ENCODE assay signal across 12 cellular contexts in genomic region chr4:154928640-154929257, GRCh38.
DNase-seq lines count a peak whose midpoint lies in the region; ATAC-seq, FAIRE-seq and TF ChIP-seq lines count a peak whose summit lies in the region.
"Had no signal": no experiment of that assay in that cellular context is flagged by ENCODE, and none has a peak within 500 bp of the region (broad histone marks: within the 10 kb centered on the region; RNA-seq: fewer than 3 reads in every experiment).

No MANE protein-coding gene starts in this region.

- no peaks in the 10 kb centered on the region for H3K36me3 Mint-ChIP-seq in nephron progenitor cell (ENCODE audit: low read depth)
- no peaks in the 10 kb centered on the region for H3K36me3 Mint-ChIP-seq in activated naive CD4-positive, alpha-beta T cell treated with anti-CD3 and anti-CD28 coated beads, Interleukin-2, amount 10 ng/mL, durations not matched to agents 7 days and 5 days
- H3K36me3 Mint-ChIP-seq in activated CD4-positive, alpha-beta memory T cell treated with anti-CD3 and anti-CD28 coated beads for 36 hours = no peaks in the 10 kb centered on the region
- H3K36me3 Mint-ChIP-seq: activated CD8-positive, alpha-beta memory T cell treated with anti-CD3 and anti-CD28 coated beads, Interleukin-2, amount 10 ng/mL, durations not matched to agents 7 days and 5 days had no signal

- peaks cover 21% of the 10 kb centered on the region for H3K9me3 Mint-ChIP-seq in nephron progenitor cell
- peaks cover 6% of the 10 kb centered on the region for H3K9me3 Mint-ChIP-seq in activated naive CD4-positive, alpha-beta T cell treated with anti-CD3 and anti-CD28 coated beads, Interleukin-2, amount 10 ng/mL, durations not matched to agents 7 days and 5 days
- H3K9me3 Mint-ChIP-seq in activated CD4-positive, alpha-beta memory T cell treated with anti-CD3 and anti-CD28 coated beads for 36 hours = peaks cover 23% of the 10 kb centered on the region

- no peak overlapping the region for H3K4me3 Mint-ChIP-seq in nephron progenitor cell
- no peak overlapping the region for H3K4me3 Mint-ChIP-seq in activated naive CD4-positive, alpha-beta T cell treated with anti-CD3 and anti-CD28 coated beads, Interleukin-2, amount 10 ng/mL, durations not matched to agents 7 days and 5 days
- H3K4me3 Mint-ChIP-seq in activated CD4-positive, alpha-beta memory T cell treated with anti-CD3 and anti-CD28 coated beads for 36 hours = no peak overlapping the region
- H3K4me3 Mint-ChIP-seq: activated CD8-positive, alpha-beta memory T cell treated with anti-CD3 and anti-CD28 coated beads, Interleukin-2, amount 10 ng/mL, durations not matched to agents 7 days and 5 days had no signal

- no peak overlapping the region for H3K4me3 ChIP-seq in dorsolateral prefrontal cortex
- H3K4me3 ChIP-seq: thoracic aorta had no signal

- H3K27ac Mint-ChIP-seq in nephron progenitor cell = no peak overlapping the region
- no peak overlapping the region for H3K27ac Mint-ChIP-seq in activated naive CD4-positive, alpha-beta T cell treated with anti-CD3 and anti-CD28 coated beads, Interleukin-2, amount 10 ng/mL, durations not matched to agents 7 days and 5 days
- H3K27ac Mint-ChIP-seq in activated CD4-positive, alpha-beta memory T cell treated with anti-CD3 and anti-CD28 coated beads for 36 hours = no peak overlapping the region
- H3K27ac Mint-ChIP-seq: activated CD8-positive, alpha-beta memory T cell treated with anti-CD3 and anti-CD28 coated beads, Interleukin-2, amount 10 ng/mL, durations not matched to agents 7 days and 5 days had no signal

- FAIRE-seq in D721Med (lab: Jason Lieb, UNC) = no peak

- DNase-seq in D721Med (ENCODE audit: insufficient read length, low spot score) = no peak
- DNase-seq in M059J (ENCODE audit: low read depth) = peak; percentile 5
- no peak for DNase-seq in dorsolateral prefrontal cortex
- DNase-seq in nephron progenitor cell = no peak
- DNase-seq in activated naive CD4-positive, alpha-beta T cell treated with anti-CD3 and anti-CD28 coated beads, Interleukin-2, amount 10 ng/mL, durations not matched to agents 7 days and 5 days = no peak
- DNase-seq in activated naive CD4-positive, alpha-beta T cell (lab: John Stamatoyannopoulos, UW) = no peak
- no peak for DNase-seq in activated CD4-positive, alpha-beta memory T cell treated with anti-CD3 and anti-CD28 coated beads for 36 hours
- DNase-seq: activated CD8-positive, alpha-beta memory T cell treated with anti-CD3 and anti-CD28 coated beads, Interleukin-2, amount 10 ng/mL, durations not matched to agents 7 days and 5 days; NCI-H2171 treated with DMSO at 0.1 percent for 48 hours had no signal

- POLR2A ChIA-PET in activated CD4-positive, alpha-beta memory T cell treated with anti-CD3 and anti-CD28 coated beads for 36 hours (lab: Charles Lee) = no interaction called here

- no peaks in the 10 kb centered on the region for H3K27me3 ChIP-seq in dorsolateral prefrontal cortex

- no peak for ATAC-seq in GM19035 (IDR thresholded peaks at IDR 0.05; ENCODE audit: unreplicated experiment)
- ATAC-seq: activated CD8-positive, alpha-beta memory T cell treated with anti-CD3 and anti-CD28 coated beads, Interleukin-2, amount 10 ng/mL, durations not matched to agents 7 days and 5 days; esophagus mucosa had no signal

- CTCF ChIA-PET in activated naive CD4-positive, alpha-beta T cell treated with anti-CD3 and anti-CD28 coated beads, Interleukin-2, amount 10 ng/mL, durations not matched to agents 7 days and 5 days (lab: Charles Lee) = no interaction called here
- CTCF ChIA-PET in activated CD4-positive, alpha-beta memory T cell treated with anti-CD3 and anti-CD28 coated beads for 36 hours (lab: Charles Lee) = interaction anchor here (0.7 kb wide), 1 partner anchor 551 kb away, joined by 3 read pairs; no protein-coding TSS in a partner anchor

- no peaks in the 10 kb centered on the region for H3K4me1 Mint-ChIP-seq in nephron progenitor cell
- no peaks in the 10 kb centered on the region for H3K4me1 Mint-ChIP-seq in activated naive CD4-positive, alpha-beta T cell treated with anti-CD3 and anti-CD28 coated beads, Interleukin-2, amount 10 ng/mL, durations not matched to agents 7 days and 5 days
- H3K4me1 Mint-ChIP-seq in activated CD4-positive, alpha-beta memory T cell treated with anti-CD3 and anti-CD28 coated beads for 36 hours (ENCODE audit: low read depth) = no peaks in the 10 kb centered on the region
- H3K4me1 Mint-ChIP-seq: activated CD8-positive, alpha-beta memory T cell treated with anti-CD3 and anti-CD28 coated beads, Interleukin-2, amount 10 ng/mL, durations not matched to agents 7 days and 5 days had no signal

- intact Hi-C loops in dorsolateral prefrontal cortex (cut with DNase I) = loop anchor here in 1 of 2 donors (10.0 kb wide), 2 partner anchors 284 to 374 kb away; partner anchors contain the start of gene PLRG1
- intact Hi-C loops in activated CD4-positive, alpha-beta memory T cell treated with anti-CD3 and anti-CD28 coated beads for 36 hours (cut with micrococcal nuclease) = no loop called here

- H3K27ac ChIP-seq in dorsolateral prefrontal cortex = no peak overlapping the region
- H3K27ac ChIP-seq: thoracic aorta had no signal

- H3K27me3 Mint-ChIP-seq in nephron progenitor cell (ENCODE audit: low read depth, poor library complexity) = no peaks in the 10 kb centered on the region
- no peaks in the 10 kb centered on the region for H3K27me3 Mint-ChIP-seq in activated naive CD4-positive, alpha-beta T cell treated with anti-CD3 and anti-CD28 coated beads, Interleukin-2, amount 10 ng/mL, durations not matched to agents 7 days and 5 days
- H3K27me3 Mint-ChIP-seq in activated CD4-positive, alpha-beta memory T cell treated with anti-CD3 and anti-CD28 coated beads for 36 hours = no peaks in the 10 kb centered on the region
- H3K27me3 Mint-ChIP-seq: activated CD8-positive, alpha-beta memory T cell treated with anti-CD3 and anti-CD28 coated beads, Interleukin-2, amount 10 ng/mL, durations not matched to agents 7 days and 5 days had no signal

- TF ChIP-seq CTCF in D721Med (IDR thresholded peaks at IDR 0.05; ENCODE audit: insufficient read depth, missing control alignments) (peak; percentile 48), dorsolateral prefrontal cortex (IDR thresholded peaks at IDR 0.05 in 54 of 56, conservative IDR thresholded peaks at IDR 0.05 in 2 of 56; ENCODE audit: low read depth in 1 of 56, partially characterized antibody in 56 of 56) (peak in 46 of 56 donors; percentile 4 to 59 (median 36)), nephron progenitor cell (IDR thresholded peaks at IDR 0.05) (peak; percentile 34)
